In the genomic region with DNA sequence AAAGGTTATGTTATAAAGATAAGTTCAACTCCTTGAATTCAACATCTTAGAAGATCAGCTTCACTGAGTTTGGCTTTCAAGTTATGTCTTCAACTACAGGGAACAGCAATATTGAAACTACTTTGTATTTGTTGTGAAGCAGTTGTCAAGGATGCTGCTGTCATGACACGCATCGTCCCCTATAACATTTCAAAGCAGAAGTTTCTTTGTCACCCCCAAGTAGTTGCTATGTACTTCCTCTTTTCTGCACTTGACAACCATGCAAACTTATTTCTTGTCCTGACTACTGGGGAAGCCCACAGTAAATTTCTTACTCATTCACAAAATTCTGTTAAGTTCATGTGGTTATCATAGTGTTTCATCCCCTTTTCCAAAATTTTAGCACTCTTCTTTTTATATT, we compare ENCODE assay signal across 8 cellular contexts. TPM values are rescaled to one million over a fixed set of nuclear protein-coding genes. Genes with fewer than 3 reads are reported as not detected.
DNase-seq lines count a peak whose midpoint lies in the region; ATAC-seq, FAIRE-seq and TF ChIP-seq lines count a peak whose summit lies in the region.

No MANE protein-coding gene starts in this region.

- peak overlapping the region; percentile 99 for H3K27ac Mint-ChIP-seq in activated B cell treated with CpG ODN at 0.5 μM for 24 hours
- peak overlapping the region; percentile 95 to 98 for H3K27ac Mint-ChIP-seq in natural killer cell treated with Interleukin-12 subunit alpha and Interleukin-12 subunit beta and Interleukin-15 and Interleukin-18, amount 100 ng/mL, for 72 hours

- CTCF ChIA-PET in activated B cell treated with CpG ODN at 0.5 μM for 24 hours (lab: Charles Lee): interaction anchor here (0.6 to 2.3 kb wide), 3 partner anchors 13 to 69 kb away, joined by 3 to 7 read pairs (median 3); no protein-coding TSS in a partner anchor

- intact Hi-C loops in activated B cell treated with CpG ODN at 0.5 μM for 24 hours (cut with micrococcal nuclease): loop anchor here (1.0 to 5.0 kb wide), 7 partner anchors 15 to 1434 kb away; partner anchors contain the start of gene ANTXR2

- TF ChIP-seq POLR2A in GM12891 (IDR thresholded peaks at IDR 0.05; ENCODE audit: low read depth, low read length): no peak

- ATAC-seq in GM21360 (IDR thresholded peaks at IDR 0.05; ENCODE audit: unreplicated experiment) (peak; percentile 99), HG03558 (IDR thresholded peaks at IDR 0.05; ENCODE audit: extremely low read depth, unreplicated experiment) (peak; percentile 98), activated B cell treated with CpG ODN at 0.5 μM for 24 hours (ENCODE audit: low read depth) (peak; percentile 89)
- peak; percentile 95 to 96 for ATAC-seq in natural killer cell treated with Interleukin-12 subunit alpha and Interleukin-12 subunit beta and Interleukin-15 and Interleukin-18, amount 100 ng/mL, for 72 hours

- no peaks in the 10 kb centered on the region for H3K27me3 Mint-ChIP-seq in activated B cell treated with CpG ODN at 0.5 μM for 24 hours
- H3K27me3 Mint-ChIP-seq in natural killer cell treated with Interleukin-12 subunit alpha and Interleukin-12 subunit beta and Interleukin-15 and Interleukin-18, amount 100 ng/mL, for 72 hours: no peaks in the 10 kb centered on the region

- peak; percentile 70 for FAIRE-seq in GM12891 (lab: Jason Lieb, UNC)

- DNase-seq in GM12891 (ENCODE audit: insufficient read length, low spot score) (peak; percentile 20), activated B cell treated with CpG ODN at 0.5 μM for 24 hours (no peak), cortex of kidney (lab: John Stamatoyannopoulos, UW) (no peak), NCI-H1092 (lab: John Stamatoyannopoulos, UW) (no peak), NCI-H1436 (lab: John Stamatoyannopoulos, UW) (no peak)
- peak; percentile 62 for DNase-seq in natural killer cell treated with Interleukin-12 subunit alpha and Interleukin-12 subunit beta and Interleukin-15 and Interleukin-18, amount 100 ng/mL, for 72 hours (ENCODE audit: low spot score)

- H3K9me3 Mint-ChIP-seq in activated B cell treated with CpG ODN at 0.5 μM for 24 hours: no peaks in the 10 kb centered on the region
- no peaks in the 10 kb centered on the region for H3K9me3 Mint-ChIP-seq in natural killer cell treated with Interleukin-12 subunit alpha and Interleukin-12 subunit beta and Interleukin-15 and Interleukin-18, amount 100 ng/mL, for 72 hours

- POLR2A ChIA-PET in activated B cell treated with CpG ODN at 0.5 μM for 24 hours (lab: Charles Lee): interaction anchor here (0.7 to 3.3 kb wide), 4 partner anchors 14 to 144 kb away, joined by 5 to 36 read pairs (median 12); partner anchors contain the start of gene ANTXR2

- H3K4me3 Mint-ChIP-seq in activated B cell treated with CpG ODN at 0.5 μM for 24 hours: peak overlapping the region; percentile 79
- peak overlapping the region; percentile 72 for H3K4me3 Mint-ChIP-seq in natural killer cell treated with Interleukin-12 subunit alpha and Interleukin-12 subunit beta and Interleukin-15 and Interleukin-18, amount 100 ng/mL, for 72 hours

- H3K4me1 Mint-ChIP-seq in activated B cell treated with CpG ODN at 0.5 μM for 24 hours: peaks cover 30% of the 10 kb centered on the region
- peaks cover 40 to 48% of the 10 kb centered on the region in 2 donors for H3K4me1 Mint-ChIP-seq in natural killer cell treated with Interleukin-12 subunit alpha and Interleukin-12 subunit beta and Interleukin-15 and Interleukin-18, amount 100 ng/mL, for 72 hours (ENCODE audit: low read depth in 2 of 2)

- peaks cover 36% of the 10 kb centered on the region for H3K36me3 Mint-ChIP-seq in activated B cell treated with CpG ODN at 0.5 μM for 24 hours (ENCODE audit: low read depth)
- peaks cover 18% of the 10 kb centered on the region for H3K36me3 Mint-ChIP-seq in natural killer cell treated with Interleukin-12 subunit alpha and Interleukin-12 subunit beta and Interleukin-15 and Interleukin-18, amount 100 ng/mL, for 72 hours

- no peak for TF ChIP-seq CTCF in activated B cell treated with CpG ODN at 0.5 μM for 24 hours (IDR thresholded peaks at IDR 0.05)

TF ChIP-seq in GM12891, 5 proteins besides CTCF, POLR2A, EP300 and RAD21:
- TF ChIP-seq SPI1 (IDR thresholded peaks at IDR 0.05; ENCODE audit: low read depth, low read length) (peak; percentile 90), POLR2AphosphoS5 (IDR thresholded peaks at IDR 0.05; ENCODE audit: low read depth, low read length) (no peak), PAX5 (IDR thresholded peaks at IDR 0.05; ENCODE audit: insufficient read depth, low read length, severe bottlenecking) (peak; percentile 78), POU2F2 (IDR thresholded peaks at IDR 0.05; ENCODE audit: low read depth, low read length) (peak; percentile 66; the same call in 1 of the 2 replicates), TAF1 (IDR thresholded peaks at IDR 0.05; ENCODE audit: low read depth, low read length) (no peak)
TF ChIP-seq in GM12891: peak in this region for 3.

RNA-seq across cellular contexts. Expression of gene ANTXR2, which starts 14.3 kb away (rescaled TPM):
- 5.2 TPM for polyA plus RNA-seq in GM12891 (2012; ENCODE audit: low read depth, missing spikeins)
- total RNA-seq in activated B cell treated with CpG ODN at 0.5 μM for 24 hours: 14.2 and 19.6 TPM in 2 replicates
- 10 to 100 TPM; 38.6 to 60.1 TPM for total RNA-seq in natural killer cell treated with Interleukin-12 subunit alpha and Interleukin-12 subunit beta and Interleukin-15 and Interleukin-18, amount 100 ng/mL, for 72 hours

Comparison
In these comparisons a context has a peak if more than half of its experiments do, and no peak if none do; other contexts are left out.
1. DNase-seq: peak in GM12891 (single experiment) and natural killer cell treated with Interleukin-12 subunit alpha and Interleukin-12 subunit beta and Interleukin-15 and Interleukin-18, amount 100 ng/mL, for 72 hours (single experiment); none in activated B cell treated with CpG ODN at 0.5 μM for 24 hours (single experiment), cortex of kidney (single experiment), NCI-H1092 (single experiment) and NCI-H1436 (single experiment).
2. Peak in every context shown above with its lines, with median percentiles within 50 percentile points of each other: ATAC-seq.